ENCODE assay signal across 28 cellular contexts in genomic region chr14:91082282-91082681, GRCh38.
"Had no signal": no experiment of that assay in that cellular context is flagged by ENCODE, and none has a peak within 500 bp of the region (broad histone marks: within the 10 kb centered on the region; RNA-seq: fewer than 3 reads in every experiment).

No MANE protein-coding gene starts in this region.

- H3K36me3 Mint-ChIP-seq: activated CD4-positive, alpha-beta memory T cell treated with anti-CD3 and anti-CD28 coated beads for 36 hours; activated naive CD4-positive, alpha-beta T cell treated with anti-CD3 and anti-CD28 coated beads, Interleukin-2, amount 50 U/mL, for 24 hours had no signal

- H3K4me1 Mint-ChIP-seq: endodermal cell had no signal

- H3K9me3 Mint-ChIP-seq: activated CD4-positive, alpha-beta memory T cell treated with anti-CD3 and anti-CD28 coated beads for 36 hours; activated naive CD4-positive, alpha-beta T cell treated with anti-CD3 and anti-CD28 coated beads for 36 hours; activated naive CD4-positive, alpha-beta T cell treated with anti-CD3 and anti-CD28 coated beads, Interleukin-2, amount 50 U/mL, for 24 hours; activated naive CD8-positive, alpha-beta T cell treated with anti-CD3 and anti-CD28 coated beads for 36 hours; activated T-helper 1 cell treated with anti-CD3 and anti-CD28 coated beads, Interleukin-12 subunit alpha, Interleukin-12 subunit beta, Interleukin-2, Interleukin-4 antibody, amounts not matched to agents 30 ng/mL and 10 ng/mL and 1 ng/mL, durations not matched to agents 14 hours and 24 hours and 36 hours; activated T-helper 2 cell treated with anti-CD3 and anti-CD28 coated beads, Interferon-gamma antibody, Interleukin-2, Interleukin-4, amounts not matched to agents 10 μg/mL and 5 μg/mL and 100 μg/mL, durations not matched to agents 14 hours and 24 hours and 36 hours; dendritic cell treated with granulocyte-macrophage colony-stimulating factor and Interleukin-4, amounts not matched to agents 40 ng/mL and 50 ng/mL, for 4 days; endodermal cell had no signal

- H3K27me3 ChIP-seq: dorsolateral prefrontal cortex had no signal

- H3K27me3 Mint-ChIP-seq: activated CD4-positive, alpha-beta memory T cell treated with anti-CD3 and anti-CD28 coated beads for 36 hours; activated CD4-positive, alpha-beta T cell treated with anti-CD3 and anti-CD28 coated beads, Interleukin-2, amount 10 ng/mL, durations not matched to agents 24 days and 14 days; activated CD8-positive, alpha-beta memory T cell treated with anti-CD3 and anti-CD28 coated beads, Interleukin-2, amount 10 ng/mL, durations not matched to agents 7 days and 5 days; activated naive CD4-positive, alpha-beta T cell treated with anti-CD3 and anti-CD28 coated beads, Interleukin-2, amount 50 U/mL, for 24 hours; activated naive CD8-positive, alpha-beta T cell treated with anti-CD3 and anti-CD28 coated beads for 36 hours; dendritic cell treated with granulocyte-macrophage colony-stimulating factor and Interleukin-4, amounts not matched to agents 40 ng/mL and 50 ng/mL, for 4 days had no signal

- ATAC-seq: activated CD4-positive, alpha-beta T cell treated with anti-CD3 and anti-CD28 coated beads for 36 hours; activated CD8-positive, alpha-beta memory T cell treated with anti-CD3 and anti-CD28 coated beads, Interleukin-2, amount 10 ng/mL, durations not matched to agents 7 days and 5 days; activated CD8-positive, alpha-beta T cell treated with anti-CD3 and anti-CD28 coated beads, Interleukin-2, amount 10 ng/mL, durations not matched to agents 7 days and 5 days; esophagus mucosa; T-helper 17 cell had no signal

- H3K27ac Mint-ChIP-seq: activated CD4-positive, alpha-beta memory T cell treated with anti-CD3 and anti-CD28 coated beads for 36 hours; activated CD4-positive, alpha-beta T cell treated with anti-CD3 and anti-CD28 coated beads for 36 hours; activated CD4-positive, alpha-beta T cell treated with anti-CD3 and anti-CD28 coated beads, Interleukin-2, amount 10 ng/mL, durations not matched to agents 24 days and 14 days; activated CD8-positive, alpha-beta memory T cell treated with anti-CD3 and anti-CD28 coated beads, Interleukin-2, amount 10 ng/mL, durations not matched to agents 7 days and 5 days; activated CD8-positive, alpha-beta T cell treated with anti-CD3 and anti-CD28 coated beads, Interleukin-2, amount 10 ng/mL, durations not matched to agents 7 days and 5 days; activated naive CD4-positive, alpha-beta T cell treated with anti-CD3 and anti-CD28 coated beads for 36 hours; activated naive CD4-positive, alpha-beta T cell treated with anti-CD3 and anti-CD28 coated beads, Interleukin-2, amount 50 U/mL, for 24 hours; activated naive CD8-positive, alpha-beta T cell treated with anti-CD3 and anti-CD28 coated beads for 36 hours; activated T-helper 1 cell treated with anti-CD3 and anti-CD28 coated beads, Interleukin-12 subunit alpha, Interleukin-12 subunit beta, Interleukin-2, Interleukin-4 antibody, amounts not matched to agents 30 ng/mL and 10 ng/mL and 1 ng/mL, durations not matched to agents 14 hours and 24 hours and 36 hours; activated T-helper 2 cell treated with anti-CD3 and anti-CD28 coated beads, Interferon-gamma antibody, Interleukin-2, Interleukin-4, amounts not matched to agents 10 μg/mL and 5 μg/mL and 100 μg/mL, durations not matched to agents 14 hours and 24 hours and 36 hours; dendritic cell treated with granulocyte-macrophage colony-stimulating factor and Interleukin-4, amounts not matched to agents 40 ng/mL and 50 ng/mL, for 4 days; endodermal cell; T-helper 17 cell had no signal

- H3K27ac ChIP-seq: dorsolateral prefrontal cortex had no signal

- H3K4me3 Mint-ChIP-seq: activated CD4-positive, alpha-beta memory T cell treated with anti-CD3 and anti-CD28 coated beads for 36 hours; activated CD4-positive, alpha-beta T cell treated with anti-CD3 and anti-CD28 coated beads for 36 hours; activated CD4-positive, alpha-beta T cell treated with anti-CD3 and anti-CD28 coated beads, Interleukin-2, amount 10 ng/mL, durations not matched to agents 24 days and 14 days; activated CD8-positive, alpha-beta memory T cell treated with anti-CD3 and anti-CD28 coated beads, Interleukin-2, amount 10 ng/mL, durations not matched to agents 7 days and 5 days; activated CD8-positive, alpha-beta T cell treated with anti-CD3 and anti-CD28 coated beads, Interleukin-2, amount 10 ng/mL, durations not matched to agents 7 days and 5 days; activated naive CD4-positive, alpha-beta T cell treated with anti-CD3 and anti-CD28 coated beads for 36 hours; activated naive CD4-positive, alpha-beta T cell treated with anti-CD3 and anti-CD28 coated beads, Interleukin-2, amount 50 U/mL, for 24 hours; activated naive CD8-positive, alpha-beta T cell treated with anti-CD3 and anti-CD28 coated beads for 36 hours; activated T-helper 1 cell treated with anti-CD3 and anti-CD28 coated beads, Interleukin-12 subunit alpha, Interleukin-12 subunit beta, Interleukin-2, Interleukin-4 antibody, amounts not matched to agents 30 ng/mL and 10 ng/mL and 1 ng/mL, durations not matched to agents 14 hours and 24 hours and 36 hours; dendritic cell treated with granulocyte-macrophage colony-stimulating factor and Interleukin-4, amounts not matched to agents 40 ng/mL and 50 ng/mL, for 4 days; endodermal cell; T-helper 17 cell had no signal

- H3K4me3 ChIP-seq: dorsolateral prefrontal cortex had no signal

- DNase-seq: activated CD4-positive, alpha-beta memory T cell treated with anti-CD3 and anti-CD28 coated beads for 36 hours; activated CD4-positive, alpha-beta T cell treated with anti-CD3 and anti-CD28 coated beads for 36 hours; activated CD4-positive, alpha-beta T cell treated with anti-CD3 and anti-CD28 coated beads, Interleukin-2, amount 10 ng/mL, durations not matched to agents 24 days and 14 days; activated CD4-positive, CD25-positive, alpha-beta regulatory T cell; activated CD4-positive, CD25-positive, alpha-beta regulatory T cell treated with anti-CD3 and anti-CD28 coated beads, Interleukin-2, amount 50 U/mL, for 72 hours; activated CD8-positive, alpha-beta memory T cell treated with anti-CD3 and anti-CD28 coated beads, Interleukin-2, amount 10 ng/mL, durations not matched to agents 7 days and 5 days; activated CD8-positive, alpha-beta memory T cell treated with anti-CD3 and anti-CD28 coated beads, Interleukin-2, amount 50 U/mL, for 4 hours; activated CD8-positive, alpha-beta T cell treated with anti-CD3 and anti-CD28 coated beads, Interleukin-2, amount 10 ng/mL, durations not matched to agents 7 days and 5 days; activated effector memory CD4-positive, alpha-beta T cell treated with anti-CD3 and anti-CD28 coated beads, Interleukin-2, amount 50 U/mL, for 16 hours; activated naive CD4-positive, alpha-beta T cell treated with anti-CD3 and anti-CD28 coated beads for 36 hours; activated naive CD8-positive, alpha-beta T cell treated with anti-CD3 and anti-CD28 coated beads for 36 hours; activated T-cell treated with anti-CD3 and anti-CD28 coated beads, Interleukin-2, amount 50 U/mL, for 1 hour; activated T-cell treated with anti-CD3 and anti-CD28 coated beads, Interleukin-2, amount 50 U/mL, for 48 hours; amniotic stem cell; anterior cingulate cortex; caudate nucleus; dorsolateral prefrontal cortex; effector memory CD4-positive, alpha-beta T cell; endodermal cell; foreskin fibroblast; head of caudate nucleus; T-helper 1 cell; T-helper 17 cell had no signal
